ENCODE assay signal across 1 cellular context in the genomic region with DNA sequence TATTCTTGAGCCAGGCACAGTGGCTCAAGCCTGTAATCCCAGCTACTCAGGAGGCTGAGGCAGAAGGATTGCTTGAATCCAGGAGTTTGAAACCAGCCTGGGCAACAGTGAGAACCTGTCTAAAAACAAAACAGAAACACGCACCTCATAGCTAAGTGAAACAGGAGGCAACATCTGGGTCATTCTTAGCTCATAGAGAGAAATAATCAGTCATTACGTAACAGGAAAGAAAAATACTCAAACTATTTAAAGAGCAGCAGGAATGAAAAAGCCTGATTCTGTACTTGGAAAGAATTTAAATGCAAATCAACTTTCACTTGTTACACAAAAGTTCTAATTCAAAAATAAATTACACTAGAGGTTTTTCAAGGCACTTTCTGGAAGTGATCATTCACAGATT.
TF ChIP-seq lines count a peak whose summit lies in the region.

No MANE protein-coding gene starts in this region.

TF ChIP-seq in H1, 55 proteins besides CTCF, POLR2A, EP300 and RAD21:
- TF ChIP-seq NANOG (IDR thresholded peaks at IDR 0.05; ENCODE audit: insufficient read depth, low read depth, low read length, poor library complexity, severe bottlenecking) (no peak), CBX8 (IDR thresholded peaks at IDR 0.05; ENCODE audit: borderline replicate concordance, low read depth, low read length) (no peak), BACH1 (IDR thresholded peaks at IDR 0.05; ENCODE audit: low read length) (no peak), TEAD4 (IDR thresholded peaks at IDR 0.05; ENCODE audit: low read depth, low read length) (no peak)
- TF ChIP-seq, protein P1, sequence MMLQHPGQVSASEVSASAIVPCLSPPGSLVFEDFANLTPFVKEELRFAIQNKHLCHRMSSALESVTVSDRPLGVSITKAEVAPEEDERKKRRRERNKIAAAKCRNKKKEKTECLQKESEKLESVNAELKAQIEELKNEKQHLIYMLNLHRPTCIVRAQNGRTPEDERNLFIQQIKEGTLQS (IDR thresholded peaks at IDR 0.05; ENCODE audit: insufficient read depth, low read depth, low read length) = no peak
- TF ChIP-seq, protein P2, sequence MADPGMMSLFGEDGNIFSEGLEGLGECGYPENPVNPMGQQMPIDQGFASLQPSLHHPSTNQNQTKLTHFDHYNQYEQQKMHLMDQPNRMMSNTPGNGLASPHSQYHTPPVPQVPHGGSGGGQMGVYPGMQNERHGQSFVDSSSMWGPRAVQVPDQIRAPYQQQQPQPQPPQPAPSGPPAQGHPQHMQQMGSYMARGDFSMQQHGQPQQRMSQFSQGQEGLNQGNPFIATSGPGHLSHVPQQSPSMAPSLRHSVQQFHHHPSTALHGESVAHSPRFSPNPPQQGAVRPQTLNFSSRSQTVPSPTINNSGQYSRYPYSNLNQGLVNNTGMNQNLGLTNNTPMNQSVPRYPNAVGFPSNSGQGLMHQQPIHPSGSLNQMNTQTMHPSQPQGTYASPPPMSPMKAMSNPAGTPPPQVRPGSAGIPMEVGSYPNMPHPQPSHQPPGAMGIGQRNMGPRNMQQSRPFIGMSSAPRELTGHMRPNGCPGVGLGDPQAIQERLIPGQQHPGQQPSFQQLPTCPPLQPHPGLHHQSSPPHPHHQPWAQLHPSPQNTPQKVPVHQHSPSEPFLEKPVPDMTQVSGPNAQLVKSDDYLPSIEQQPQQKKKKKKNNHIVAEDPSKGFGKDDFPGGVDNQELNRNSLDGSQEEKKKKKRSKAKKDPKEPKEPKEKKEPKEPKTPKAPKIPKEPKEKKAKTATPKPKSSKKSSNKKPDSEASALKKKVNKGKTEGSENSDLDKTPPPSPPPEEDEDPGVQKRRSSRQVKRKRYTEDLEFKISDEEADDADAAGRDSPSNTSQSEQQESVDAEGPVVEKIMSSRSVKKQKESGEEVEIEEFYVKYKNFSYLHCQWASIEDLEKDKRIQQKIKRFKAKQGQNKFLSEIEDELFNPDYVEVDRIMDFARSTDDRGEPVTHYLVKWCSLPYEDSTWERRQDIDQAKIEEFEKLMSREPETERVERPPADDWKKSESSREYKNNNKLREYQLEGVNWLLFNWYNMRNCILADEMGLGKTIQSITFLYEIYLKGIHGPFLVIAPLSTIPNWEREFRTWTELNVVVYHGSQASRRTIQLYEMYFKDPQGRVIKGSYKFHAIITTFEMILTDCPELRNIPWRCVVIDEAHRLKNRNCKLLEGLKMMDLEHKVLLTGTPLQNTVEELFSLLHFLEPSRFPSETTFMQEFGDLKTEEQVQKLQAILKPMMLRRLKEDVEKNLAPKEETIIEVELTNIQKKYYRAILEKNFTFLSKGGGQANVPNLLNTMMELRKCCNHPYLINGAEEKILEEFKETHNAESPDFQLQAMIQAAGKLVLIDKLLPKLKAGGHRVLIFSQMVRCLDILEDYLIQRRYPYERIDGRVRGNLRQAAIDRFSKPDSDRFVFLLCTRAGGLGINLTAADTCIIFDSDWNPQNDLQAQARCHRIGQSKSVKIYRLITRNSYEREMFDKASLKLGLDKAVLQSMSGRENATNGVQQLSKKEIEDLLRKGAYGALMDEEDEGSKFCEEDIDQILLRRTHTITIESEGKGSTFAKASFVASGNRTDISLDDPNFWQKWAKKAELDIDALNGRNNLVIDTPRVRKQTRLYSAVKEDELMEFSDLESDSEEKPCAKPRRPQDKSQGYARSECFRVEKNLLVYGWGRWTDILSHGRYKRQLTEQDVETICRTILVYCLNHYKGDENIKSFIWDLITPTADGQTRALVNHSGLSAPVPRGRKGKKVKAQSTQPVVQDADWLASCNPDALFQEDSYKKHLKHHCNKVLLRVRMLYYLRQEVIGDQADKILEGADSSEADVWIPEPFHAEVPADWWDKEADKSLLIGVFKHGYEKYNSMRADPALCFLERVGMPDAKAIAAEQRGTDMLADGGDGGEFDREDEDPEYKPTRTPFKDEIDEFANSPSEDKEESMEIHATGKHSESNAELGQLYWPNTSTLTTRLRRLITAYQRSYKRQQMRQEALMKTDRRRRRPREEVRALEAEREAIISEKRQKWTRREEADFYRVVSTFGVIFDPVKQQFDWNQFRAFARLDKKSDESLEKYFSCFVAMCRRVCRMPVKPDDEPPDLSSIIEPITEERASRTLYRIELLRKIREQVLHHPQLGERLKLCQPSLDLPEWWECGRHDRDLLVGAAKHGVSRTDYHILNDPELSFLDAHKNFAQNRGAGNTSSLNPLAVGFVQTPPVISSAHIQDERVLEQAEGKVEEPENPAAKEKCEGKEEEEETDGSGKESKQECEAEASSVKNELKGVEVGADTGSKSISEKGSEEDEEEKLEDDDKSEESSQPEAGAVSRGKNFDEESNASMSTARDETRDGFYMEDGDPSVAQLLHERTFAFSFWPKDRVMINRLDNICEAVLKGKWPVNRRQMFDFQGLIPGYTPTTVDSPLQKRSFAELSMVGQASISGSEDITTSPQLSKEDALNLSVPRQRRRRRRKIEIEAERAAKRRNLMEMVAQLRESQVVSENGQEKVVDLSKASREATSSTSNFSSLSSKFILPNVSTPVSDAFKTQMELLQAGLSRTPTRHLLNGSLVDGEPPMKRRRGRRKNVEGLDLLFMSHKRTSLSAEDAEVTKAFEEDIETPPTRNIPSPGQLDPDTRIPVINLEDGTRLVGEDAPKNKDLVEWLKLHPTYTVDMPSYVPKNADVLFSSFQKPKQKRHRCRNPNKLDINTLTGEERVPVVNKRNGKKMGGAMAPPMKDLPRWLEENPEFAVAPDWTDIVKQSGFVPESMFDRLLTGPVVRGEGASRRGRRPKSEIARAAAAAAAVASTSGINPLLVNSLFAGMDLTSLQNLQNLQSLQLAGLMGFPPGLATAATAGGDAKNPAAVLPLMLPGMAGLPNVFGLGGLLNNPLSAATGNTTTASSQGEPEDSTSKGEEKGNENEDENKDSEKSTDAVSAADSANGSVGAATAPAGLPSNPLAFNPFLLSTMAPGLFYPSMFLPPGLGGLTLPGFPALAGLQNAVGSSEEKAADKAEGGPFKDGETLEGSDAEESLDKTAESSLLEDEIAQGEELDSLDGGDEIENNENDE (IDR thresholded peaks at IDR 0.05; ENCODE audit: insufficient replicate concordance, low read length) = no peak
